In genomic region chr22:20207277-20208025, GRCh38 we compare ENCODE assay signal across 2 cellular contexts.
TF ChIP-seq lines count a peak whose summit lies in the region.

No MANE protein-coding gene starts in this region.

TF ChIP-seq in IMR-90, 13 proteins besides CTCF, POLR2A, EP300 and RAD21 (continued from another document):
- TF ChIP-seq CHD1 (IDR thresholded peaks at IDR 0.05; ENCODE audit: low read depth, low read length) (no peak), MAFK (IDR thresholded peaks at IDR 0.05; ENCODE audit: low read depth, low read length) (no peak), BHLHE40 (IDR thresholded peaks at IDR 0.05; ENCODE audit: low read depth, low read length) (no peak), FOS (IDR thresholded peaks at IDR 0.05; ENCODE audit: low read depth, low read length) (no peak), RFX5 (IDR thresholded peaks at IDR 0.05; ENCODE audit: low read depth, low read length) (no peak), RCOR1 (IDR thresholded peaks at IDR 0.05; ENCODE audit: insufficient replicate concordance, low read length) (no peak), CEBPB (IDR thresholded peaks at IDR 0.05; ENCODE audit: low read depth, low read length) (no peak), MAZ (IDR thresholded peaks at IDR 0.05; ENCODE audit: borderline replicate concordance, low read depth, low read length) (no peak), ELK1 (IDR thresholded peaks at IDR 0.05; ENCODE audit: borderline replicate concordance, low read depth, low read length) (no peak), MXI1 (IDR thresholded peaks at IDR 0.05; ENCODE audit: borderline replicate concordance, low read depth, low read length) (no peak), SMC3 (IDR thresholded peaks at IDR 0.05; ENCODE audit: low read depth, low read length) (no peak)
- TF ChIP-seq, protein P1, sequence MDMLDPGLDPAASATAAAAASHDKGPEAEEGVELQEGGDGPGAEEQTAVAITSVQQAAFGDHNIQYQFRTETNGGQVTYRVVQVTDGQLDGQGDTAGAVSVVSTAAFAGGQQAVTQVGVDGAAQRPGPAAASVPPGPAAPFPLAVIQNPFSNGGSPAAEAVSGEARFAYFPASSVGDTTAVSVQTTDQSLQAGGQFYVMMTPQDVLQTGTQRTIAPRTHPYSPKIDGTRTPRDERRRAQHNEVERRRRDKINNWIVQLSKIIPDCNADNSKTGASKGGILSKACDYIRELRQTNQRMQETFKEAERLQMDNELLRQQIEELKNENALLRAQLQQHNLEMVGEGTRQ (IDR thresholded peaks at IDR 0.05; ENCODE audit: low read depth, low read length) = no peak
TF ChIP-seq in IMR-90: peak in this region for 0.

TF ChIP-seq in GM12878, 131 proteins besides CTCF, POLR2A, EP300 and RAD21 (continued from another document):
- TF ChIP-seq, protein P2, sequence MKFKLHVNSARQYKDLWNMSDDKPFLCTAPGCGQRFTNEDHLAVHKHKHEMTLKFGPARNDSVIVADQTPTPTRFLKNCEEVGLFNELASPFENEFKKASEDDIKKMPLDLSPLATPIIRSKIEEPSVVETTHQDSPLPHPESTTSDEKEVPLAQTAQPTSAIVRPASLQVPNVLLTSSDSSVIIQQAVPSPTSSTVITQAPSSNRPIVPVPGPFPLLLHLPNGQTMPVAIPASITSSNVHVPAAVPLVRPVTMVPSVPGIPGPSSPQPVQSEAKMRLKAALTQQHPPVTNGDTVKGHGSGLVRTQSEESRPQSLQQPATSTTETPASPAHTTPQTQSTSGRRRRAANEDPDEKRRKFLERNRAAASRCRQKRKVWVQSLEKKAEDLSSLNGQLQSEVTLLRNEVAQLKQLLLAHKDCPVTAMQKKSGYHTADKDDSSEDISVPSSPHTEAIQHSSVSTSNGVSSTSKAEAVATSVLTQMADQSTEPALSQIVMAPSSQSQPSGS (IDR thresholded peaks at IDR 0.05; ENCODE audit: low read length) = no peak
